14 cellular contexts compared by ENCODE assay signal in the genomic region with DNA sequence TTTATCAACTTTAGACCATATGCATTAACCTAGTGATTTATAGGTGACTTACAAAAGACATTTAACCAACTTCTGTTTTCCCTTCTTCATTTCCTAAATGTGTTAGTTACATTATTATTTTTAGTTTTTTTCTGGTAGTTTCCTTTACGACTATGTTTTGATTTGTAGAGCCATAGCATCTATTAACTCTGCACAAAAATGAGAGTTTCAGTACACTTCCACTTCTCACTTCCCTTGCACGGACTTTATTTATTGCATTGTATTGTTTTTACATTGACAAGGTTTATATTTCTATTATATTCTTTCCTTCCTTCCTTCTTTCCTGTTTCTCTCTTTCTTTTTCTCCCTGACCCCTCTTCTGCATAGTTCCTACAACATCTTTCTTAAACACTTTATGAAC.
"Had no signal": no experiment of that assay in that cellular context is flagged by ENCODE, and none has a peak within 500 bp of the region (broad histone marks: within the 10 kb centered on the region; RNA-seq: fewer than 3 reads in every experiment).

No MANE protein-coding gene starts in this region.

- DNase-seq: activated CD4-positive, alpha-beta T cell treated with anti-CD3 and anti-CD28 coated beads, Interleukin-2, amount 50 U/mL, for 1 hour; activated naive CD4-positive, alpha-beta T cell; activated T-cell treated with anti-CD3 and anti-CD28 coated beads for 4 hours; esophagus squamous epithelium; hypothalamus; kidney; left lung; mammary epithelial cell; mucosa of descending colon; naive thymus-derived CD8-positive, alpha-beta T cell; stimulated activated CD4-positive, alpha-beta T cell treated with anti-CD3 and anti-CD28 coated beads, Interleukin-12 subunit alpha, Interleukin-12 subunit beta, amount 100 ng/mL, for 4 hours; thyroid gland had no signal

- H3K9me3 ChIP-seq: esophagus squamous epithelium, mucosa of descending colon, thyroid gland had no signal

- H3K36me3 ChIP-seq: left lung, thyroid gland had no signal

- H3K4me3 ChIP-seq: esophagus squamous epithelium, left lung, mucosa of descending colon, thyroid gland had no signal

- ATAC-seq: activated CD4-positive, CD25-positive, alpha-beta regulatory T cell treated with anti-CD3 and anti-CD28 coated beads, Interleukin-2, amount 50 U/mL, for 24 hours; left lung; mucosa of descending colon; naive thymus-derived CD8-positive, alpha-beta T cell; stimulated activated effector memory CD8-positive, alpha-beta T cell treated with anti-CD3 and anti-CD28 coated beads, Interleukin-12 subunit alpha, Interleukin-12 subunit beta, amount 100 ng/mL, for 72 hours had no signal

- H3K27ac ChIP-seq: esophagus squamous epithelium, left lung, thyroid gland had no signal

- H3K4me3 Mint-ChIP-seq: stimulated activated effector memory CD8-positive, alpha-beta T cell treated with anti-CD3 and anti-CD28 coated beads, Interleukin-12 subunit alpha, Interleukin-12 subunit beta, amount 100 ng/mL, for 72 hours had no signal

- H3K27me3 Mint-ChIP-seq: naive thymus-derived CD8-positive, alpha-beta T cell had no signal

- H3K27ac Mint-ChIP-seq: stimulated activated effector memory CD8-positive, alpha-beta T cell treated with anti-CD3 and anti-CD28 coated beads, Interleukin-12 subunit alpha, Interleukin-12 subunit beta, amount 100 ng/mL, for 72 hours had no signal

- H3K9me3 Mint-ChIP-seq: naive thymus-derived CD8-positive, alpha-beta T cell; stimulated activated effector memory CD8-positive, alpha-beta T cell treated with anti-CD3 and anti-CD28 coated beads, Interleukin-12 subunit alpha, Interleukin-12 subunit beta, amount 100 ng/mL, for 72 hours had no signal

- H3K27me3 ChIP-seq: esophagus squamous epithelium, left lung, thyroid gland had no signal
